Comparison of ENCODE assay signal across 26 cellular contexts in the genomic region with DNA sequence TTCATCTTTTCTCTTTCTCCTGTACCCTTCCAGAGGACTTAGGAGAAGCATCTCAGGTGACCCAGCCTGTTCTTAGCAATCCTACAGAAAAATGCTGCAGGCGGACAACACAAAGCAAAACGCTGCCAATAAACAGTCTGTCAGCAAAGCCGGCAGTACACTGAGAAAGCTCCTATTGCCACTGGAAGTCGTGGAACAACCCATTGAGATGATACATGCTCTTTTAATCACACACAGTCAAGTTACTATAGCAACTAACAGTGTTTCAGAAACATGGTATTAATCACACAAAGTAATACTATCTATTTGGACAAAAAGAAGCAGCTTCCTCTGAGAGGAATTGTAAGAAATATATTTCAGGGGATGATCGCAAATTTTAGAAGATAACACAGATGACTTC. TPM values are rescaled to one million over a fixed set of nuclear protein-coding genes. Genes with fewer than 3 reads are reported as not detected.
DNase-seq lines count a peak whose midpoint lies in the region; ATAC-seq lines count a peak whose summit lies in the region.
"Had no signal": no experiment of that assay in that cellular context is flagged by ENCODE, and none has a peak within 500 bp of the region (broad histone marks: within the 10 kb centered on the region; RNA-seq: fewer than 3 reads in every experiment).

No MANE protein-coding gene starts in this region.

- peaks cover 18% of the 10 kb centered on the region for H3K4me1 Mint-ChIP-seq in T-helper 17 cell

- no peaks in the 10 kb centered on the region for H3K27me3 Mint-ChIP-seq in T-helper 17 cell
- H3K27me3 Mint-ChIP-seq: activated naive CD8-positive, alpha-beta T cell had no signal

- H3K4me3 Mint-ChIP-seq in T-helper 17 cell: no peak overlapping the region
- H3K4me3 Mint-ChIP-seq: activated B cell treated with CpG ODN at 0.5 μM for 24 hours; activated naive CD8-positive, alpha-beta T cell; B cell had no signal

- H3K36me3 Mint-ChIP-seq in T-helper 17 cell (ENCODE audit: low read depth): peaks cover 6% of the 10 kb centered on the region

- DNase-seq in DMS53 (lab: John Stamatoyannopoulos, UW): peak; percentile 27
- no peak for DNase-seq in DMS53 treated with DMSO at 0.1 percent for 48 hours (lab: John Stamatoyannopoulos, UW; ENCODE audit: unreplicated experiment)
- DNase-seq in AG20443 (ENCODE audit: low spot score): peak; percentile 22
- no peak for DNase-seq in T-helper 17 cell
- peak; percentile 25 for DNase-seq in fibroblast of peridontal ligament (ENCODE audit: extremely low read depth)
- no peak for DNase-seq in cerebellar cortex (ENCODE audit: low spot score)
- DNase-seq in HPDE6-E6E7 (ENCODE audit: extremely low spot score): no peak
- DNase-seq: activated B cell treated with CpG ODN at 0.5 μM for 24 hours; DMS79 treated with DMSO at 0.1 percent for 48 hours; effector memory CD4-positive, alpha-beta T cell; Kasumi-1; mesendoderm; NCI-H1092; NCI-H1930; NCI-H510A; nucleus accumbens; retina; spleen; stimulated activated CD4-positive, alpha-beta T cell treated with anti-CD3 and anti-CD28 coated beads, Interleukin-4, amount 100 ng/mL, for 1 hour; stimulated activated naive CD4-positive, alpha-beta T cell treated with Interleukin-2 at 50 U/mL for 16 hours; tibial artery had no signal

- peak overlapping the region; percentile 44 for H3K27ac Mint-ChIP-seq in T-helper 17 cell
- H3K27ac Mint-ChIP-seq: activated B cell treated with CpG ODN at 0.5 μM for 24 hours; activated naive CD8-positive, alpha-beta T cell; B cell had no signal

- ATAC-seq in T-helper 17 cell (no peak), HG02759 (IDR thresholded peaks at IDR 0.05; ENCODE audit: unreplicated experiment) (no peak)

- H3K9me3 ChIP-seq in T-helper 17 cell (ENCODE audit: control insufficient read depth, low read length, poor library complexity, severe bottlenecking): no peaks in the 10 kb centered on the region
- H3K9me3 ChIP-seq: spleen, tibial artery had no signal

RNA-seq across cellular contexts. Expression of gene CTLA4, which starts 10.5 kb away (rescaled TPM):
- total RNA-seq in T-helper 17 cell: 100 to 1,000 TPM in 1 of 2 donors, 10 to 100 TPM in 1; 77.2 to 109 TPM
- total RNA-seq: glomerular endothelial cell, kidney epithelial cell had no signal

RNA-seq across cellular contexts. Expression of gene ICOS, which starts 58.5 kb away (rescaled TPM):
- total RNA-seq in T-helper 17 cell: 100 to 1,000 TPM in 1 of 2 donors, 10 to 100 TPM in 1; 71.5 to 122 TPM
- total RNA-seq: activated B cell treated with CpG ODN at 0.5 μM for 24 hours, B cell, glomerular endothelial cell, kidney epithelial cell had no signal

Comparison
In these comparisons a context has a peak if more than half of its experiments do, and no peak if none do; other contexts are left out.
1. DNase-seq: peak in DMS53 (single experiment), AG20443 (single experiment) and fibroblast of peridontal ligament (single experiment); none in DMS53 treated with DMSO at 0.1 percent for 48 hours (single experiment), T-helper 17 cell (0 of 3), cerebellar cortex (single experiment) and HPDE6-E6E7 (single experiment).